1 cellular context compared by ENCODE assay signal in genomic region chr9:128142061-128142460, GRCh38.
TF ChIP-seq lines count a peak whose summit lies in the region.

No MANE protein-coding gene starts in this region.

TF ChIP-seq in HepG2, 621 proteins besides CTCF, POLR2A, EP300 and RAD21:
- TF ChIP-seq ATM (IDR thresholded peaks at IDR 0.05; ENCODE audit: borderline replicate concordance) = no peak
- TF ChIP-seq, protein P1, sequence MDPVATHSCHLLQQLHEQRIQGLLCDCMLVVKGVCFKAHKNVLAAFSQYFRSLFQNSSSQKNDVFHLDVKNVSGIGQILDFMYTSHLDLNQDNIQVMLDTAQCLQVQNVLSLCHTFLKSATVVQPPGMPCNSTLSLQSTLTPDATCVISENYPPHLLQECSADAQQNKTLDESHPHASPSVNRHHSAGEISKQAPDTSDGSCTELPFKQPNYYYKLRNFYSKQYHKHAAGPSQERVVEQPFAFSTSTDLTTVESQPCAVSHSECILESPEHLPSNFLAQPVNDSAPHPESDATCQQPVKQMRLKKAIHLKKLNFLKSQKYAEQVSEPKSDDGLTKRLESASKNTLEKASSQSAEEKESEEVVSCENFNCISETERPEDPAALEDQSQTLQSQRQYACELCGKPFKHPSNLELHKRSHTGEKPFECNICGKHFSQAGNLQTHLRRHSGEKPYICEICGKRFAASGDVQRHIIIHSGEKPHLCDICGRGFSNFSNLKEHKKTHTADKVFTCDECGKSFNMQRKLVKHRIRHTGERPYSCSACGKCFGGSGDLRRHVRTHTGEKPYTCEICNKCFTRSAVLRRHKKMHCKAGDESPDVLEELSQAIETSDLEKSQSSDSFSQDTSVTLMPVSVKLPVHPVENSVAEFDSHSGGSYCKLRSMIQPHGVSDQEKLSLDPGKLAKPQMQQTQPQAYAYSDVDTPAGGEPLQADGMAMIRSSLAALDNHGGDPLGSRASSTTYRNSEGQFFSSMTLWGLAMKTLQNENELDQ (CRISPR knock-in tag; IDR thresholded peaks at IDR 0.05; ENCODE audit: borderline replicate concordance) = no peak
- TF ChIP-seq TCF7 (IDR thresholded peaks at IDR 0.05; ENCODE audit: low read depth) = no peak
- peak; percentile 21; the same call in 1 of the 2 replicates for TF ChIP-seq HOXA3 (CRISPR knock-in tag; IDR thresholded peaks at IDR 0.05)
- TF ChIP-seq GABPA (IDR thresholded peaks at IDR 0.05; ENCODE audit: low read depth, low read length) = peak; percentile 39
- TF ChIP-seq GABPA (CRISPR knock-in tag; IDR thresholded peaks at IDR 0.05; ENCODE audit: low read depth) = peak; percentile 71
- TF ChIP-seq DNMT3B (CRISPR knock-in tag; conservative IDR thresholded peaks at IDR 0.05) = no peak
- TF ChIP-seq, protein P2, sequence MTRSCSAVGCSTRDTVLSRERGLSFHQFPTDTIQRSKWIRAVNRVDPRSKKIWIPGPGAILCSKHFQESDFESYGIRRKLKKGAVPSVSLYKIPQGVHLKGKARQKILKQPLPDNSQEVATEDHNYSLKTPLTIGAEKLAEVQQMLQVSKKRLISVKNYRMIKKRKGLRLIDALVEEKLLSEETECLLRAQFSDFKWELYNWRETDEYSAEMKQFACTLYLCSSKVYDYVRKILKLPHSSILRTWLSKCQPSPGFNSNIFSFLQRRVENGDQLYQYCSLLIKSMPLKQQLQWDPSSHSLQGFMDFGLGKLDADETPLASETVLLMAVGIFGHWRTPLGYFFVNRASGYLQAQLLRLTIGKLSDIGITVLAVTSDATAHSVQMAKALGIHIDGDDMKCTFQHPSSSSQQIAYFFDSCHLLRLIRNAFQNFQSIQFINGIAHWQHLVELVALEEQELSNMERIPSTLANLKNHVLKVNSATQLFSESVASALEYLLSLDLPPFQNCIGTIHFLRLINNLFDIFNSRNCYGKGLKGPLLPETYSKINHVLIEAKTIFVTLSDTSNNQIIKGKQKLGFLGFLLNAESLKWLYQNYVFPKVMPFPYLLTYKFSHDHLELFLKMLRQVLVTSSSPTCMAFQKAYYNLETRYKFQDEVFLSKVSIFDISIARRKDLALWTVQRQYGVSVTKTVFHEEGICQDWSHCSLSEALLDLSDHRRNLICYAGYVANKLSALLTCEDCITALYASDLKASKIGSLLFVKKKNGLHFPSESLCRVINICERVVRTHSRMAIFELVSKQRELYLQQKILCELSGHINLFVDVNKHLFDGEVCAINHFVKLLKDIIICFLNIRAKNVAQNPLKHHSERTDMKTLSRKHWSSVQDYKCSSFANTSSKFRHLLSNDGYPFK (CRISPR knock-in tag; IDR thresholded peaks at IDR 0.05; ENCODE audit: borderline replicate concordance) = peak; percentile 61; the same call in 1 of the 2 replicates
- no peak for TF ChIP-seq ZNF496 (CRISPR knock-in tag; IDR thresholded peaks at IDR 0.05; ENCODE audit: insufficient replicate concordance)
- TF ChIP-seq ZNF414 (CRISPR knock-in tag; IDR thresholded peaks at IDR 0.05) = no peak
- peak; percentile 25; the same call in 1 of the 2 replicates for TF ChIP-seq SAP130 (CRISPR knock-in tag; IDR thresholded peaks at IDR 0.05; ENCODE audit: low read depth)
- TF ChIP-seq ZFX (CRISPR knock-in tag; IDR thresholded peaks at IDR 0.05; ENCODE audit: low read depth) = 0 out of 2 replicates have a peak, but pooled peaks have one; percentile 20
- peak; percentile 65; the same call in 1 of the 2 replicates for TF ChIP-seq ZNF263 (CRISPR knock-in tag; IDR thresholded peaks at IDR 0.05)
